8 cellular contexts compared by ENCODE assay signal in the genomic region with DNA sequence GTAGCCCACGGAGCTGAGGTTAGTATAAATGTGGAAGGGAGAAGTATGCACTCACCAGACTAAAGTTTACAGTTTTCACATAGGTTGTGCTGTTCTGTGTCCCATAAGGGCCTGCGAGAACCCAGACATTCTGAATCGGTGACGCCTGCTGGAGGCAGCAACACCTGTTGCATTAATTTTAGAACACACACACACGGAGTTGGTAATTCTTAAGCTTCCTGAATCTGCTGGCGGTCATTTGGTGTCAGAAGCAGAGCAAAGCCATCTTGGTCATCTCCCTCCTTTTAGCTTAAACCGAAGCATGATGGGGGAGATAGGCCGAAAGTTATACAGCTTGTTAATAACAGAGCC. TPM values are rescaled to one million over a fixed set of nuclear protein-coding genes. Genes with fewer than 3 reads are reported as not detected.
DNase-seq lines count a peak whose midpoint lies in the region; ATAC-seq and TF ChIP-seq lines count a peak whose summit lies in the region.

No MANE protein-coding gene starts in this region.

- no peaks in the 10 kb centered on the region for H3K4me1 ChIP-seq in ectodermal cell (ENCODE audit: control insufficient read depth, insufficient read depth, low read length)
- peaks cover 12% of the 10 kb centered on the region for H3K4me1 ChIP-seq in mucosa of stomach (ENCODE audit: control insufficient read depth, insufficient read depth, low read length)

- H3K9me3 ChIP-seq in ectodermal cell (ENCODE audit: control insufficient read depth, low read length) = no peaks in the 10 kb centered on the region
- no peaks in the 10 kb centered on the region for H3K9me3 ChIP-seq in mucosa of stomach (ENCODE audit: control insufficient read depth, low read length)

- peaks cover 46% of the 10 kb centered on the region for H3K4me1 Mint-ChIP-seq in activated CD4-positive, alpha-beta T cell treated with anti-CD3 and anti-CD28 coated beads for 36 hours

- H3K4me3 ChIP-seq in ectodermal cell (ENCODE audit: insufficient read depth, low read depth, low read length) (peak overlapping the region; percentile 77), mucosa of stomach (ENCODE audit: low read length) (peak overlapping the region; percentile 91)

- H3K27me3 Mint-ChIP-seq in activated CD4-positive, alpha-beta T cell treated with anti-CD3 and anti-CD28 coated beads for 36 hours = no peaks in the 10 kb centered on the region

- peak; percentile 40 for ATAC-seq in activated CD4-positive, alpha-beta T cell treated with anti-CD3 and anti-CD28 coated beads for 36 hours
- peak; percentile 12 for ATAC-seq in HG02763 (IDR thresholded peaks at IDR 0.05; ENCODE audit: unreplicated experiment)

- H3K36me3 Mint-ChIP-seq in activated CD4-positive, alpha-beta T cell treated with anti-CD3 and anti-CD28 coated beads for 36 hours (ENCODE audit: low read depth) = peaks cover 45% of the 10 kb centered on the region

- H3K36me3 ChIP-seq in ectodermal cell (ENCODE audit: control insufficient read depth, insufficient read depth, low read length) (peaks cover 12% of the 10 kb centered on the region), mucosa of stomach (ENCODE audit: control insufficient read depth, insufficient read depth, low read length) (no peaks in the 10 kb centered on the region)

- H3K27me3 ChIP-seq in ectodermal cell (ENCODE audit: control insufficient read depth, insufficient read depth, low read length, poor library complexity, severe bottlenecking) (no peaks in the 10 kb centered on the region), mucosa of stomach (ENCODE audit: control insufficient read depth, insufficient read depth, low read length) (no peaks in the 10 kb centered on the region)

- H3K4me3 Mint-ChIP-seq in activated CD4-positive, alpha-beta T cell treated with anti-CD3 and anti-CD28 coated beads for 36 hours = peak overlapping the region; percentile 86

- H3K27ac ChIP-seq in ectodermal cell (ENCODE audit: insufficient read depth, low read depth, low read length, poor library complexity, severe bottlenecking) = peak overlapping the region; percentile 6

- H3K9ac ChIP-seq in mucosa of stomach (ENCODE audit: low read length) = peak overlapping the region; percentile 68

- 2 to 7% methylated on average over 8 of the region's 8 CpGs for WGBS in ectodermal cell, 2 experiments

- intact Hi-C loops in activated CD4-positive, alpha-beta T cell treated with anti-CD3 and anti-CD28 coated beads for 36 hours (cut with DNase I, micrococcal nuclease) = loop anchor here (1.0 to 2.0 kb wide), 10 partner anchors 42 to 316 kb away; a partner anchor contains a TSS

- no peaks in the 10 kb centered on the region for H3K9me3 Mint-ChIP-seq in activated CD4-positive, alpha-beta T cell treated with anti-CD3 and anti-CD28 coated beads for 36 hours (ENCODE audit: low read depth)

- POLR2A ChIA-PET in activated CD4-positive, alpha-beta T cell treated with anti-CD3 and anti-CD28 coated beads for 36 hours (lab: Charles Lee) = interaction anchor here (0.6 to 1.0 kb wide), 3 partner anchors 17 to 210 kb away, joined by 4 to 7 read pairs (median 5); a partner anchor contains a TSS

- peak; percentile 40 for DNase-seq in activated CD4-positive, alpha-beta T cell treated with anti-CD3 and anti-CD28 coated beads for 36 hours
- no peak for DNase-seq in activated CD4-positive, alpha-beta T cell treated with anti-CD3 and anti-CD28 coated beads for 1 hour
- DNase-seq in NCI-H128 (lab: John Stamatoyannopoulos, UW; ENCODE audit: unreplicated experiment) (no peak), SKM-1 (lab: John Stamatoyannopoulos, UW; ENCODE audit: unreplicated experiment) (no peak)

- peak overlapping the region; percentile 98 for H3K27ac Mint-ChIP-seq in activated CD4-positive, alpha-beta T cell treated with anti-CD3 and anti-CD28 coated beads for 36 hours

- CTCF ChIA-PET in activated CD4-positive, alpha-beta T cell treated with anti-CD3 and anti-CD28 coated beads for 36 hours (lab: Charles Lee) = interaction anchor here (0.8 to 2.3 kb wide), 8 partner anchors 9 to 260 kb away, joined by 3 to 10 read pairs (median 4); a partner anchor contains a TSS

TF ChIP-seq in PFSK-1, 5 proteins besides CTCF, POLR2A, EP300 and RAD21:
- no peak for TF ChIP-seq TAF1 (IDR thresholded peaks at IDR 0.05; ENCODE audit: borderline replicate concordance, insufficient read depth, low read length)
- TF ChIP-seq SIN3A (IDR thresholded peaks at IDR 0.05; ENCODE audit: borderline replicate concordance, insufficient read depth, low read length) = peak; percentile 12; the same call in 1 of the 2 replicates
TF ChIP-seq in PFSK-1: peak in this region for 1.

RNA-seq across cellular contexts. Expression of a gene that starts 41.1 kb away (rescaled TPM):
- under 1 TPM; 0.39 to 0.59 TPM for total RNA-seq in activated CD4-positive, alpha-beta T cell treated with anti-CD3 and anti-CD28 coated beads for 36 hours
- polyA plus RNA-seq in PFSK-1 (2012; ENCODE audit: insufficient read length, low read depth) = 1.3 TPM
- 1.1 TPM for polyA plus RNA-seq in ectodermal cell (2013, experiment 1 of 4)
- polyA plus RNA-seq in ectodermal cell (2013, experiment 2 of 4) = 1.4 TPM
- 4.3 TPM for polyA plus RNA-seq in ectodermal cell (2013, experiment 3 of 4)
- 2.1 TPM for polyA plus RNA-seq in ectodermal cell (2013, experiment 4 of 4)

RNA-seq across cellular contexts. Expression of a gene that starts 55.1 kb away (rescaled TPM):
- not detected for total RNA-seq in activated CD4-positive, alpha-beta T cell treated with anti-CD3 and anti-CD28 coated beads for 36 hours
- polyA plus RNA-seq in PFSK-1 (2012; ENCODE audit: insufficient read length, low read depth) = not detected
- not detected for polyA plus RNA-seq in ectodermal cell (2013, experiment 1 of 4)
- 0.11 TPM for polyA plus RNA-seq in ectodermal cell (2013, experiment 2 of 4)
- not detected for polyA plus RNA-seq in ectodermal cell (2013, experiment 3 of 4)
- polyA plus RNA-seq in ectodermal cell (2013, experiment 4 of 4) = not detected

RNA-seq across cellular contexts. Expression of a gene that starts 58.6 kb away (rescaled TPM):
- 1 to 10 TPM; 3.4 to 4.0 TPM for total RNA-seq in activated CD4-positive, alpha-beta T cell treated with anti-CD3 and anti-CD28 coated beads for 36 hours
- 4.1 TPM for polyA plus RNA-seq in PFSK-1 (2012; ENCODE audit: insufficient read length, low read depth)
- 3.5 TPM for polyA plus RNA-seq in ectodermal cell (2013, experiment 1 of 4)
- 3.6 TPM for polyA plus RNA-seq in ectodermal cell (2013, experiment 2 of 4)
- 3.1 TPM for polyA plus RNA-seq in ectodermal cell (2013, experiment 3 of 4)
- 2.7 TPM for polyA plus RNA-seq in ectodermal cell (2013, experiment 4 of 4)
